In the genomic region with DNA sequence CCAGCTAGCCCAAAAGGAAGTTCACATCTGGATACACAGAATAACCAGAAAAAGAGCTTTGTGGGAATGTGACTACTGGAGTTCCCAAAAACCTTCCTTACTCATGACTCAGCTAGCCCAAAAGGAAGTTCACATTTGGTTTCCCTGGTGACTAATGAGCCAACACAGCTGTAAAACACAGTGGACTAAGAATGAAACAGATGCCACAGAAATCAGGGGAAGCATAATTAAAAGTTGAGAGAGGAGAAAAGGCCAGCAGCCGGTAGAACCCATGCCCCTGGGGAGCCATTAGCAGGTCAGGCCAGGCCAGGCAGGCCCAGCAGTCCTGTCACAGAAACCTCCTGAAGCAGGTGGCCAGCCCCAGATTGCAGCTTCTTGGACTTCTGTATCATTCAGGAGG, we compare ENCODE assay signal across 9 cellular contexts.
DNase-seq lines count a peak whose midpoint lies in the region; TF ChIP-seq lines count a peak whose summit lies in the region.
"Had no signal": no experiment of that assay in that cellular context is flagged by ENCODE, and none has a peak within 500 bp of the region (broad histone marks: within the 10 kb centered on the region; RNA-seq: fewer than 3 reads in every experiment).

No MANE protein-coding gene starts in this region.

- H3K4me1 Mint-ChIP-seq in mesothelial cell of epicardium = peaks cover 25% of the 10 kb centered on the region
- H3K4me1 Mint-ChIP-seq in CD4-positive, alpha-beta memory T cell = peaks cover 0 to 4% (median 1%) of the 10 kb centered on the region in 4 donors
- H3K4me1 Mint-ChIP-seq: IgD-negative memory B cell had no signal

- DNase-seq in DMS153 (lab: John Stamatoyannopoulos, UW) = peak; percentile 63
- DNase-seq in HFF-Myc (ENCODE audit: extremely low read depth, low read depth) = peak; percentile 97
- peak; percentile 98 for DNase-seq in NCI-H524 treated with DMSO at 0.1 percent for 48 hours (lab: John Stamatoyannopoulos, UW)
- peak; percentile 98 for DNase-seq in dermis blood vessel endothelial cell
- no peak for DNase-seq in mesothelial cell of epicardium (ENCODE audit: low spot score in 2 of 2, unreplicated experiment in 2 of 2)
- DNase-seq in DMS53 treated with DMSO at 0.1 percent for 48 hours (lab: John Stamatoyannopoulos, UW; ENCODE audit: unreplicated experiment) = no peak
- no peak for DNase-seq in CD4-positive, alpha-beta memory T cell
- no peak for DNase-seq in stimulated activated CD4-positive, alpha-beta T cell treated with anti-CD3 and anti-CD28 coated beads, Interleukin-2, amount 100 ng/mL, for 48 hours

- peaks cover 34% of the 10 kb centered on the region for H3K36me3 Mint-ChIP-seq in mesothelial cell of epicardium
- H3K36me3 Mint-ChIP-seq in CD4-positive, alpha-beta memory T cell = peaks cover 25 to 30% of the 10 kb centered on the region in 2 donors

- TF ChIP-seq CTCF in HFF-Myc (IDR thresholded peaks at IDR 0.05; ENCODE audit: low read depth, low read length, missing control alignments) (no peak), mesothelial cell of epicardium (IDR thresholded peaks at IDR 0.05; ENCODE audit: unreplicated experiment) (no peak)

- intact Hi-C loops in CD4-positive, alpha-beta memory T cell (cut with micrococcal nuclease) = no loop called here

- H3K9me3 ChIP-seq in CD4-positive, alpha-beta memory T cell (ENCODE audit: control insufficient read depth in 1 of 2, low read length in 2 of 2) = no peaks in the 10 kb centered on the region

- H3K9me3 Mint-ChIP-seq in mesothelial cell of epicardium = no peaks in the 10 kb centered on the region
- H3K9me3 Mint-ChIP-seq in CD4-positive, alpha-beta memory T cell = no peaks in the 10 kb centered on the region
- H3K9me3 Mint-ChIP-seq: IgD-negative memory B cell had no signal

- POLR2A ChIA-PET in CD4-positive, alpha-beta memory T cell (lab: Charles Lee; ENCODE audit: partially characterized antibody) = no interaction called here

- H3K27ac ChIP-seq in CD4-positive, alpha-beta memory T cell (ENCODE audit: low read depth, low read length) = no peak overlapping the region

- H3K27me3 ChIP-seq in CD4-positive, alpha-beta memory T cell (ENCODE audit: insufficient read depth, low read length) = no peaks in the 10 kb centered on the region

- no peaks in the 10 kb centered on the region for H3K27me3 Mint-ChIP-seq in mesothelial cell of epicardium (ENCODE audit: low read depth)
- H3K27me3 Mint-ChIP-seq in CD4-positive, alpha-beta memory T cell = no peaks in the 10 kb centered on the region
- H3K27me3 Mint-ChIP-seq: IgD-negative memory B cell had no signal

- H3K27ac Mint-ChIP-seq in mesothelial cell of epicardium = peak overlapping the region; percentile 37
- H3K27ac Mint-ChIP-seq in CD4-positive, alpha-beta memory T cell = no peak overlapping the region

- no peak overlapping the region for H3K4me3 ChIP-seq in HFF-Myc (replicated peaks; ENCODE audit: low read depth, low read length)
- H3K4me3 ChIP-seq in CD4-positive, alpha-beta memory T cell (ENCODE audit: low read length in 2 of 2) = no peak overlapping the region

- no peaks in the 10 kb centered on the region for H3K36me3 ChIP-seq in CD4-positive, alpha-beta memory T cell (ENCODE audit: insufficient read depth, low read length)

- H3K4me1 ChIP-seq in CD4-positive, alpha-beta memory T cell (ENCODE audit: insufficient read depth, low read length) = no peaks in the 10 kb centered on the region

- no peak overlapping the region for H3K4me3 Mint-ChIP-seq in mesothelial cell of epicardium
- no peak overlapping the region for H3K4me3 Mint-ChIP-seq in CD4-positive, alpha-beta memory T cell
- H3K4me3 Mint-ChIP-seq: IgD-negative memory B cell had no signal

- CTCF ChIA-PET in CD4-positive, alpha-beta memory T cell (lab: Charles Lee; ENCODE audit: partially characterized antibody) = interaction anchor here (1.8 to 6.9 kb wide), 2 partner anchors 14 to 24 kb away, joined by 6 to 48 read pairs; no protein-coding TSS in a partner anchor

Comparison
In these comparisons a context has a peak if more than half of its experiments do, and no peak if none do; other contexts are left out.
1. DNase-seq: peak in DMS153 (single experiment), HFF-Myc (single experiment), NCI-H524 treated with DMSO at 0.1 percent for 48 hours (single experiment) and dermis blood vessel endothelial cell (single experiment); none in mesothelial cell of epicardium (0 of 2), DMS53 treated with DMSO at 0.1 percent for 48 hours (single experiment), CD4-positive, alpha-beta memory T cell (0 of 5) and stimulated activated CD4-positive, alpha-beta T cell treated with anti-CD3 and anti-CD28 coated beads, Interleukin-2, amount 100 ng/mL, for 48 hours (0 of 2).